ENCODE assay signal across 6 cellular contexts in genomic region chr7:151008511-151009323, GRCh38. TPM values are rescaled to one million over a fixed set of nuclear protein-coding genes. Genes with fewer than 3 reads are reported as not detected.
DNase-seq lines count a peak whose midpoint lies in the region; ATAC-seq and TF ChIP-seq lines count a peak whose summit lies in the region.

No MANE protein-coding gene starts in this region.

- peak; percentile 27 for ATAC-seq in lung (ENCODE audit: insufficient read depth, low FRiP score)
- no peak for ATAC-seq in thoracic aorta (ENCODE audit: insufficient number of reproducible peaks, low FRiP score, low read depth)

- H3K9me3 ChIP-seq in lung (ENCODE audit: control insufficient read depth in 2 of 2, insufficient read depth in 1 of 2, low read length in 1 of 2) (no peaks in the 10 kb centered on the region), thoracic aorta (no peaks in the 10 kb centered on the region)

- H3K4me3 ChIP-seq in lung, result no peak overlapping the region
- H3K4me3 ChIP-seq in thoracic aorta, result peak overlapping the region; percentile 22

- no peak overlapping the region for H3K27ac ChIP-seq in lung (ENCODE audit: low read depth in 1 of 2, low read length in 1 of 2)
- no peak overlapping the region for H3K27ac ChIP-seq in thoracic aorta

- in situ Hi-C loops in GM13976 (cut with MboI; ENCODE audit: low sequenced_read_pairs, unreplicated experiment), result no loop called here

- H3K36me3 ChIP-seq in lung (ENCODE audit: control insufficient read depth in 2 of 2, insufficient read depth in 2 of 2, low read length in 2 of 2) (peaks cover 0 to 7% of the 10 kb centered on the region in 2 donors), thoracic aorta (no peaks in the 10 kb centered on the region)

- DNase-seq in GM13976 (ENCODE audit: low spot score) (peak; percentile 93), lung (ENCODE audit: low spot score) (peak; percentile 59), thoracic aorta (ENCODE audit: low spot score) (no peak), foreskin melanocyte (no peak)
- peak; percentile 45 to 75 (median 65) for DNase-seq in activated naive CD4-positive, alpha-beta T cell (lab: John Stamatoyannopoulos, UW)

- 57 to 60% methylated on average over 39 to 40 of the region's 40 CpGs for WGBS in lung, 2 donors

- H3K4me1 ChIP-seq in lung (ENCODE audit: control insufficient read depth in 2 of 2, insufficient read depth in 2 of 2, low read length in 2 of 2) (peaks cover 0 to 28% of the 10 kb centered on the region in 2 donors), thoracic aorta (ENCODE audit: control insufficient read depth in 1 of 2, low read depth in 2 of 2) (peaks cover 3 to 9% of the 10 kb centered on the region in 2 donors)

- H3K27me3 ChIP-seq in lung (ENCODE audit: control insufficient read depth, insufficient read depth) (no peaks in the 10 kb centered on the region), thoracic aorta (replicated peaks; ENCODE audit: insufficient read depth) (peaks cover 4% of the 10 kb centered on the region)

- TF ChIP-seq CTCF in GM13976 (IDR thresholded peaks at IDR 0.05; ENCODE audit: borderline replicate concordance, control extremely low read depth, extremely low read depth, insufficient read depth, missing control alignments) (peak; percentile 81), LNCAP (IDR thresholded peaks at IDR 0.05) (peak; percentile 48), lung (IDR thresholded peaks at IDR 0.05; ENCODE audit: control extremely low read depth, extremely low read depth) (no peak), thoracic aorta (IDR thresholded peaks at IDR 0.05) (peak; percentile 54)

RNA-seq across cellular contexts. Expression of gene ATG9B, which starts 15.6 kb away (rescaled TPM):
- total RNA-seq in lung (1 to 10 TPM; 1.1 to 2.8 TPM), thoracic aorta (1 to 10 TPM in 1 of 2 donors, not detected in 1; 1.2 TPM)
- 1 to 10 TPM in 1 of 2 donors, under 1 TPM in 1; 0.78 to 1.8 TPM for polyA plus RNA-seq in lung

RNA-seq across cellular contexts. Expression of gene NOS3, which starts 17.9 kb away (rescaled TPM):
- total RNA-seq in lung, result 10 to 100 TPM; 11.9 to 31.0 TPM
- 10 to 100 TPM in 1 of 2 donors, 1 to 10 TPM in 1; 9.3 to 11.9 TPM for polyA plus RNA-seq in lung
- 10 to 100 TPM in 1 of 2 donors, 1 to 10 TPM in 1; 8.4 to 18.6 TPM for total RNA-seq in thoracic aorta

RNA-seq across cellular contexts. Expression of gene ABCB8, which starts 19.5 kb away (rescaled TPM):
- total RNA-seq in lung, result 10 to 100 TPM; 21.8 to 61.5 TPM
- polyA plus RNA-seq in lung, result 10 to 100 TPM; 28.7 to 28.9 TPM
- total RNA-seq in thoracic aorta, result 10 to 100 TPM; 34.1 to 35.1 TPM

RNA-seq across cellular contexts. Expression of gene KCNH2, which starts 30.6 kb away (rescaled TPM):
- total RNA-seq in lung (1 to 10 TPM; 1.7 to 2.0 TPM), thoracic aorta (1 to 10 TPM in 1 of 2 donors, not detected in 1; 1.2 TPM)
- under 1 TPM; 0.43 to 0.82 TPM for polyA plus RNA-seq in lung

RNA-seq across cellular contexts. Expression of gene ASIC3, which starts 39.6 kb away (rescaled TPM):
- 1 to 10 TPM in 1 of 2 donors, under 1 TPM in 1; 0.37 to 3.9 TPM for total RNA-seq in lung
- polyA plus RNA-seq in lung, result 1 to 10 TPM; 1.6 to 3.2 TPM
- 1 to 10 TPM; 2.0 to 2.8 TPM for total RNA-seq in thoracic aorta

Comparison
In these comparisons a context has a peak if more than half of its experiments do, and no peak if none do; other contexts are left out.
1. DNase-seq: peak in GM13976 (single experiment), activated naive CD4-positive, alpha-beta T cell (4 of 4) and lung (single experiment); none in thoracic aorta (single experiment) and foreskin melanocyte (single experiment).